ENCODE assay signal across 1 cellular context in genomic region chr3:101809178-101810022, GRCh38.
TF ChIP-seq lines count a peak whose summit lies in the region.

No MANE protein-coding gene starts in this region.

TF ChIP-seq in GM12878, 131 proteins besides CTCF, POLR2A, EP300 and RAD21:
- TF ChIP-seq SUZ12 (IDR thresholded peaks at IDR 0.05; ENCODE audit: unreplicated experiment) (no peak), YY1 (IDR thresholded peaks at IDR 0.05; ENCODE audit: low read depth, low read length) (no peak), SMC3 (IDR thresholded peaks at IDR 0.05; ENCODE audit: borderline replicate concordance, low read length) (peak; percentile 79), EED (IDR thresholded peaks at IDR 0.05; ENCODE audit: low read depth) (no peak), HCFC1 (IDR thresholded peaks at IDR 0.05; ENCODE audit: low read length) (no peak), ZNF384 (IDR thresholded peaks at IDR 0.05; ENCODE audit: borderline replicate concordance, low read depth, low read length) (peak; percentile 55; the same call in 1 of the 2 replicates), SKIL (IDR thresholded peaks at IDR 0.05; ENCODE audit: low read depth, poor library complexity, severe bottlenecking) (peak; percentile 53), NR2F1 (conservative IDR thresholded peaks at IDR 0.05) (no peak), ZZZ3 (IDR thresholded peaks at IDR 0.05; ENCODE audit: control insufficient read depth, insufficient read length, low read depth) (no peak), FOS (IDR thresholded peaks at IDR 0.05; ENCODE audit: borderline replicate concordance, extremely low read depth, insufficient read length) (no peak), SPI1 (IDR thresholded peaks at IDR 0.05; ENCODE audit: borderline replicate concordance, insufficient read depth, low read depth, low read length) (peak; percentile 18; the same call in 1 of the 2 replicates), CBX3 (IDR thresholded peaks at IDR 0.05; ENCODE audit: borderline replicate concordance, low read depth) (no peak)
TF ChIP-seq in GM12878: peak in this region for 4.
